10 cellular contexts compared by ENCODE assay signal in the genomic region with DNA sequence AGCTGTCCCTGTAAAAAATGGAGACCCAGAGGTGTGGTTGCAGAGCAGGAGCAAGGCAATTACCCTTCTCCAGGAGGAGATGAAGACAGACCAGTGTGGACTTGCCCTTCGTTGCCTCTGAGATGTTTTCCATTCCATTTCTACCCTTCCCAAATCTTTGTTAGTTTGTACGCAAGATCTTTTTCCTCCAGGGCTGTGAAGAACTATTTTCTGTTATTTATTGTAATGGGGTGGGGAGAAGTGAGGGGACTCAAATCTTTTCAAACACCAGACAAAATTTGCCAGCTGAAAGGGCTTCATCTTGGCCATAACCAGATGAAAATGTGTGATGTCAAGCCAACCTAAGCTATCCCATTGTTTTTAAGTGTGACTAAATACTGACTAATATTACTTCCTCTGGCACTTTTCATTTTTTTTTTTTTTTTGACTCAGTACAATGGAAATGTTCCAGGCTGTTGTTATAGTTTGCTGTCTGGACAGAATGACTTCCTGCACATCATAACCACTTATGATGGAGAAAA.
DNase-seq lines count a peak whose midpoint lies in the region; ATAC-seq and TF ChIP-seq lines count a peak whose summit lies in the region.
"Had no signal": no experiment of that assay in that cellular context is flagged by ENCODE, and none has a peak within 500 bp of the region (broad histone marks: within the 10 kb centered on the region; RNA-seq: fewer than 3 reads in every experiment).

No MANE protein-coding gene starts in this region.

- no peak overlapping the region for H3K9ac ChIP-seq in IMR-90 (ENCODE audit: low read depth, low read length)

- dilution Hi-C loops in IMR-90 (cut with HindIII; ENCODE audit: low sequenced_read_pairs, unreplicated experiment), result no loop called here

- POLR2A ChIA-PET in IMR-90 (lab: Charles Lee; ENCODE audit: unreplicated experiment), result no interaction called here

- TF ChIP-seq CTCF in IMR-90 (conservative IDR thresholded peaks at IDR 0.05; ENCODE audit: low read depth, low read length), result no peak

- no peaks in the 10 kb centered on the region for H3K27me3 ChIP-seq in IMR-90 (ENCODE audit: control insufficient read depth, insufficient read depth, low read length)
- H3K27me3 ChIP-seq: BLaER1 treated with 17β-estradiol and CSF1 and Interleukin-3, amounts not matched to agents 10 nM and 100 nM had no signal

- H3K9me1 ChIP-seq in IMR-90 (ENCODE audit: insufficient read depth, low read length), result peaks cover 21% of the 10 kb centered on the region

- peak overlapping the region; percentile 58; the same call in 1 of the 2 replicates for H3K23ac ChIP-seq in IMR-90 (ENCODE audit: low read depth, low read length)

- peak overlapping the region; percentile 73 for H3K14ac ChIP-seq in IMR-90 (replicated peaks; ENCODE audit: low read depth, low read length)

- H3K56ac ChIP-seq in IMR-90 (ENCODE audit: extremely low read depth, insufficient read depth, low read length), result 0 out of 2 replicates have a peak overlapping the region, but pooled peaks have one; percentile 5

- H2BK5ac ChIP-seq in IMR-90 (ENCODE audit: low read depth, low read length, poor library complexity, severe bottlenecking), result peak overlapping the region; percentile 48

- H2AFZ ChIP-seq in IMR-90 (replicated peaks; ENCODE audit: low read length, poor library complexity), result no peak overlapping the region

- H3K79me1 ChIP-seq in IMR-90 (ENCODE audit: low read depth in 1 of 2, low read length in 2 of 2), result peaks cover 0 to 14% of the 10 kb centered on the region in 2 experiments; a peak in 3 of 4 replicates

- H2BK20ac ChIP-seq in IMR-90 (ENCODE audit: low read depth, low read length), result peak overlapping the region; percentile 23; the same call in 1 of the 2 replicates

- TF ChIP-seq RAD21 in IMR-90 (IDR thresholded peaks at IDR 0.05; ENCODE audit: low read length), result no peak

- H4K5ac ChIP-seq in IMR-90 (ENCODE audit: low read depth, low read length), result peak overlapping the region; percentile 51; the same call in 1 of the 2 replicates

- H3K9me3 ChIP-seq in IMR-90 (ENCODE audit: control insufficient read depth, insufficient read depth, low read length), result no peaks in the 10 kb centered on the region
- H3K9me3 ChIP-seq: BLaER1 treated with 17β-estradiol and CSF1 and Interleukin-3, amounts not matched to agents 10 nM and 100 nM had no signal

- peak overlapping the region; percentile 3; the same call in 1 of the 2 replicates for H3K18ac ChIP-seq in IMR-90 (ENCODE audit: low read depth, low read length)

- no CpG with 5 or more reads among the region's 2 CpGs for WGBS in IMR-90 (ENCODE audit: extremely low coverage in 2 of 2, insufficient read length in 1 of 2), 2 experiments

- peak overlapping the region; percentile 7; the same call in 1 of the 2 replicates for H2AK5ac ChIP-seq in IMR-90 (ENCODE audit: low read depth, low read length)

- ATAC-seq in IMR-90 (ENCODE audit: low read depth) (peak; percentile 58), HG03108 (IDR thresholded peaks at IDR 0.05; ENCODE audit: unreplicated experiment) (no peak), HG03442 (IDR thresholded peaks at IDR 0.05; ENCODE audit: unreplicated experiment) (no peak), GM18519 (IDR thresholded peaks at IDR 0.05; ENCODE audit: low FRiP score, unreplicated experiment) (no peak)

- peak overlapping the region; percentile 39; the same call in 1 of the 2 replicates for H3K4me2 ChIP-seq in IMR-90 (ENCODE audit: low read depth, low read length)

- CTCF ChIA-PET in IMR-90 (lab: Yijun Ruan, JAX), result interaction anchor here (0.6 to 0.8 kb wide), 2 partner anchors 329 to 1077 kb away, joined by 5 to 6 read pairs; no protein-coding TSS in a partner anchor

- H4K8ac ChIP-seq in IMR-90 (ENCODE audit: low read depth in 2 of 2, low read length in 2 of 2), result peak overlapping the region in 1 of 2 experiments; percentile 12; a peak in 1 of 4 replicates

- intact Hi-C loops in IMR-90 (cut with micrococcal nuclease), result no loop called here

- H4K91ac ChIP-seq in IMR-90 (ENCODE audit: insufficient read depth, low read depth, low read length), result peak overlapping the region; percentile 20; the same call in 1 of the 2 replicates

- H3K27ac ChIP-seq in IMR-90 (ENCODE audit: insufficient read depth, low read length), result no peak overlapping the region

- H3K4ac ChIP-seq in IMR-90 (ENCODE audit: low read depth, low read length), result peak overlapping the region; percentile 24; the same call in 1 of the 2 replicates

- no peak overlapping the region for H3K4me3 ChIP-seq in IMR-90 (ENCODE audit: insufficient read depth, low read depth, low read length)
- H3K4me3 ChIP-seq: BLaER1 treated with 17β-estradiol and CSF1 and Interleukin-3, amounts not matched to agents 10 nM and 100 nM had no signal

- BruUV-seq in IMR-90 (replicated peaks; lab: Mats Ljungman, UMichigan), result no TSS peak

- in situ Hi-C loops in IMR-90 (cut with MboI; ENCODE audit: low sequenced_read_pairs), result no loop called here

- no peak for TF ChIP-seq POLR2A in IMR-90 (IDR thresholded peaks at IDR 0.05; ENCODE audit: low read depth, low read length)

- peaks cover 14% of the 10 kb centered on the region for H3K4me1 ChIP-seq in IMR-90 (ENCODE audit: control insufficient read depth, insufficient read depth, low read length)

- H3K36me3 ChIP-seq in IMR-90 (ENCODE audit: control insufficient read depth, insufficient read depth, low read length), result no peaks in the 10 kb centered on the region; the same call in 1 of the 2 replicates
- H3K36me3 ChIP-seq: BLaER1 treated with 17β-estradiol and CSF1 and Interleukin-3, amounts not matched to agents 10 nM and 100 nM had no signal

- H2BK15ac ChIP-seq in IMR-90 (ENCODE audit: low read depth, low read length), result 0 out of 3 replicates have a peak overlapping the region, but pooled peaks have one; percentile 16

- DNase-seq in A172 (ENCODE audit: low spot score) (peak; percentile 91), IMR-90 (peak; percentile 84), dermis blood vessel endothelial cell (peak; percentile 91), lung microvascular endothelial cell (ENCODE audit: low read depth in 2 of 2) (peak; percentile 87 to 94), anterior cingulate cortex (lab: John Stamatoyannopoulos, UW) (no peak)
- DNase-seq: NCI-H146 had no signal

- H2AK9ac ChIP-seq in IMR-90 (replicated peaks; ENCODE audit: low read depth, low read length, poor library complexity), result no peak overlapping the region

- H2BK120ac ChIP-seq in IMR-90 (ENCODE audit: low read depth, low read length), result peak overlapping the region; percentile 20; the same call in 1 of the 2 replicates

- no peaks in the 10 kb centered on the region for H4K20me1 ChIP-seq in IMR-90 (ENCODE audit: insufficient read depth, low read length)
- H4K20me1 ChIP-seq: BLaER1 treated with 17β-estradiol and CSF1 and Interleukin-3, amounts not matched to agents 10 nM and 100 nM had no signal

TF ChIP-seq in IMR-90, 13 proteins besides CTCF, POLR2A, EP300 and RAD21:
- peak; percentile 6; the same call in 1 of the 2 replicates for TF ChIP-seq BHLHE40 (IDR thresholded peaks at IDR 0.05; ENCODE audit: low read depth, low read length)
- no peak for TF ChIP-seq CHD1 (IDR thresholded peaks at IDR 0.05; ENCODE audit: low read depth, low read length)

Comparison
In these comparisons a context has a peak if more than half of its experiments do, and no peak if none do; other contexts are left out.
1. DNase-seq: peak in A172 (single experiment), IMR-90 (single experiment), dermis blood vessel endothelial cell (single experiment) and lung microvascular endothelial cell (2 of 2); none in anterior cingulate cortex (0 of 58).